In genomic region chr7:124457841-124458240, GRCh38 we compare ENCODE assay signal across 2 cellular contexts.
TF ChIP-seq lines count a peak whose summit lies in the region.

No MANE protein-coding gene starts in this region.

TF ChIP-seq in IMR-90, 13 proteins besides CTCF, POLR2A, EP300 and RAD21 (continued from another document):
- TF ChIP-seq ELK1 (IDR thresholded peaks at IDR 0.05; ENCODE audit: borderline replicate concordance, low read depth, low read length) (no peak), NFE2L2 (IDR thresholded peaks at IDR 0.05; ENCODE audit: low read depth, low read length) (peak; percentile 18; the same call in 1 of the 2 replicates)

TF ChIP-seq in SK-N-SH, 30 proteins besides CTCF, POLR2A, EP300 and RAD21 (continued from another document):
- TF ChIP-seq REST (IDR thresholded peaks at IDR 0.05; ENCODE audit: low read depth, low read length) (no peak), MEF2A (IDR thresholded peaks at IDR 0.05; ENCODE audit: borderline replicate concordance, low read depth) (no peak), IRF3 (IDR thresholded peaks at IDR 0.05; ENCODE audit: low read depth, low read length) (no peak), MXI1 (IDR thresholded peaks at IDR 0.05; ENCODE audit: low read depth, low read length) (no peak), TAF1 (IDR thresholded peaks at IDR 0.05; ENCODE audit: borderline replicate concordance, low read depth, low read length) (no peak), USF1 (IDR thresholded peaks at IDR 0.05; ENCODE audit: borderline replicate concordance, low read depth) (no peak), POLR2AphosphoS5 (IDR thresholded peaks at IDR 0.05; ENCODE audit: low read depth, low read length) (no peak), FOSL2 (IDR thresholded peaks at IDR 0.05; ENCODE audit: borderline replicate concordance, low read depth) (no peak), NRF1 (IDR thresholded peaks at IDR 0.05; ENCODE audit: low read depth, low read length) (no peak), ZBTB33 (IDR thresholded peaks at IDR 0.05; ENCODE audit: borderline replicate concordance, low read depth) (no peak), ELF1 (IDR thresholded peaks at IDR 0.05) (no peak), PBX3 (IDR thresholded peaks at IDR 0.05) (no peak), NFIC (IDR thresholded peaks at IDR 0.05; ENCODE audit: borderline replicate concordance) (no peak), CHD2 (IDR thresholded peaks at IDR 0.05; ENCODE audit: low read length, partially characterized antibody) (no peak), RCOR1 (IDR thresholded peaks at IDR 0.05; ENCODE audit: low read length) (no peak), SIN3A (IDR thresholded peaks at IDR 0.05; ENCODE audit: borderline replicate concordance, low read depth, low read length) (no peak), FOXJ3 (CRISPR knock-in tag; IDR thresholded peaks at IDR 0.05) (no peak)
